In genomic region chr14:32109676-32110075, GRCh38 we compare ENCODE assay signal across 17 cellular contexts. TPM values are rescaled to one million over a fixed set of nuclear protein-coding genes. Genes with fewer than 3 reads are reported as not detected.
DNase-seq lines count a peak whose midpoint lies in the region; ATAC-seq and TF ChIP-seq lines count a peak whose summit lies in the region.
"Had no signal": no experiment of that assay in that cellular context is flagged by ENCODE, and none has a peak within 500 bp of the region (broad histone marks: within the 10 kb centered on the region; RNA-seq: fewer than 3 reads in every experiment).

No MANE protein-coding gene starts in this region.

- ATAC-seq in HG02884 (IDR thresholded peaks at IDR 0.05; ENCODE audit: unreplicated experiment), result no peak
- ATAC-seq in GM19395 (IDR thresholded peaks at IDR 0.05; ENCODE audit: unreplicated experiment), result no peak
- ATAC-seq: body of pancreas had no signal

- no peak overlapping the region for H3K27ac Mint-ChIP-seq in MCF 10A (ENCODE audit: low read depth, unreplicated experiment)
- H3K27ac Mint-ChIP-seq: IgD-negative memory B cell had no signal

- no peaks in the 10 kb centered on the region for H3K9me3 Mint-ChIP-seq in MCF 10A (ENCODE audit: unreplicated experiment)

- H3K4me1 Mint-ChIP-seq in MCF 10A (ENCODE audit: insufficient read depth, unreplicated experiment), result peaks cover 15% of the 10 kb centered on the region

- no peak overlapping the region for H3K4me3 Mint-ChIP-seq in MCF 10A (ENCODE audit: unreplicated experiment)
- H3K4me3 Mint-ChIP-seq: IgD-negative memory B cell had no signal

- POLR2A ChIA-PET in MCF 10A (lab: Yijun Ruan, JAX), result interaction anchor here (0.6 to 1.5 kb wide), 6 partner anchors 33 to 450 kb away, joined by 3 to 4 read pairs (median 4); partner anchors contain the start of gene ARHGAP5

- peaks cover 27% of the 10 kb centered on the region for H3K36me3 Mint-ChIP-seq in MCF 10A (ENCODE audit: insufficient read depth, unreplicated experiment)

- H3K27me3 Mint-ChIP-seq in MCF 10A (ENCODE audit: insufficient read depth, unreplicated experiment), result no peaks in the 10 kb centered on the region
- H3K27me3 Mint-ChIP-seq: CD4-positive, alpha-beta memory T cell; IgD-negative memory B cell had no signal

- DNase-seq in EH (ENCODE audit: low read depth) (peak; percentile 90), NCI-H226 (peak; percentile 78), fibroblast of gingiva (ENCODE audit: low read depth) (peak; percentile 48), retinal pigment epithelial cell (ENCODE audit: low read depth) (peak; percentile 44), MCF 10A (ENCODE audit: unreplicated experiment) (no peak)
- DNase-seq: activated CD4-positive, alpha-beta T cell treated with anti-CD3 and anti-CD28 coated beads, Interleukin-2, amount 50 U/mL, for 4 hours; body of pancreas; CD4-positive, alpha-beta memory T cell; effector CD8-positive, alpha-beta T cell; glutamatergic neuron; kidney; NCI-H1092 treated with DMSO at 0.1 percent for 48 hours; SIG-M5 had no signal

- no TSS peak for BruUV-seq in MCF 10A (replicated peaks; lab: Mats Ljungman, UMichigan)

- no peak for TF ChIP-seq CTCF in retinal pigment epithelial cell (conservative IDR thresholded peaks at IDR 0.05; ENCODE audit: low read depth, low read length)
- TF ChIP-seq CTCF in MCF 10A (IDR thresholded peaks at IDR 0.05; ENCODE audit: unreplicated experiment), result no peak

- H3K4me3 ChIP-seq in retinal pigment epithelial cell (ENCODE audit: low read length), result no peak overlapping the region
- H3K4me3 ChIP-seq: body of pancreas, thoracic aorta had no signal

- CTCF ChIA-PET in MCF 10A (lab: Yijun Ruan, JAX), result interaction anchor here (0.6 to 1.4 kb wide), 2 partner anchors 36 to 185 kb away, joined by 3 read pairs; no protein-coding TSS in a partner anchor

- intact Hi-C loops in MCF 10A (cut with micrococcal nuclease), result loop anchor here (10.0 kb wide), 1 partner anchor 685 kb away; the partner anchor contains the start of gene HEATR5A

RNA-seq across cellular contexts. Expression of gene ARHGAP5, which starts 32.6 kb away (rescaled TPM):
- 100 TPM in 2 replicates for total RNA-seq in MCF 10A (2022)
